In genomic region chr11:115930886-115931537, GRCh38 we compare ENCODE assay signal across 13 cellular contexts.
DNase-seq lines count a peak whose midpoint lies in the region; ATAC-seq, FAIRE-seq and TF ChIP-seq lines count a peak whose summit lies in the region.
"Had no signal": no experiment of that assay in that cellular context is flagged by ENCODE, and none has a peak within 500 bp of the region (broad histone marks: within the 10 kb centered on the region; RNA-seq: fewer than 3 reads in every experiment).

No MANE protein-coding gene starts in this region.

- no peak for FAIRE-seq in H1 (lab: Jason Lieb, UNC)
- FAIRE-seq: islet of Langerhans had no signal

- H3K4ac ChIP-seq in H1 (replicated peaks; ENCODE audit: insufficient read length, low read depth, low read length), result no peak overlapping the region

- H2BK20ac ChIP-seq in H1 (ENCODE audit: low read length), result no peak overlapping the region

- H4K8ac ChIP-seq in H1 (ENCODE audit: extremely low read depth, insufficient read depth, low read length), result no peak overlapping the region

- no peak overlapping the region for H2BK120ac ChIP-seq in H1 (replicated peaks; ENCODE audit: low read depth, low read length)

- H3K27ac ChIP-seq in BLaER1 treated with 17β-estradiol and CSF1 and Interleukin-3, amounts not matched to agents 10 nM and 100 nM, result peak overlapping the region in 9 of 11 experiments; percentile 7 to 74 (median 52); a peak in 15 of 22 replicates
- no peak overlapping the region for H3K27ac ChIP-seq in H1 (ENCODE audit: low read depth, low read length)
- no peak overlapping the region for H3K27ac ChIP-seq in tibial artery
- H3K27ac ChIP-seq: HL-60, skin epidermis had no signal

- TF ChIP-seq EP300 in H1 (IDR thresholded peaks at IDR 0.05; ENCODE audit: borderline replicate concordance in 1 of 2, low read depth in 2 of 2, low read length in 2 of 2), result no peak

- H3K14ac ChIP-seq in H1 (ENCODE audit: insufficient read length), result no peak overlapping the region

- H3K56ac ChIP-seq in H1 (replicated peaks; ENCODE audit: insufficient read length, low read depth, low read length), result no peak overlapping the region

- H3K4me3 ChIP-seq in BLaER1 treated with 17β-estradiol and CSF1 and Interleukin-3, amounts not matched to agents 10 nM and 100 nM, result peak overlapping the region in 1 of 10 experiments; percentile 3; a peak in 2 of 20 replicates
- no peak overlapping the region for H3K4me3 ChIP-seq in H1 (ENCODE audit: extremely low read depth in 1 of 4, insufficient read depth in 2 of 4, low read depth in 3 of 4, low read length in 4 of 4)
- no peak overlapping the region for H3K4me3 ChIP-seq in tibial artery
- H3K4me3 ChIP-seq: skin epidermis had no signal

- H3K9me3 Mint-ChIP-seq in activated T-cell treated with anti-CD3 and anti-CD28 coated beads, Interleukin-2, amount 50 U/mL, for 4 hours, result peaks cover 3% of the 10 kb centered on the region

- WGBS in H1 (ENCODE audit: extremely low coverage in 1 of 2, insufficient coverage in 1 of 2, insufficient read length in 1 of 2, insufficient replicate concordance in 2 of 2, low coverage in 1 of 2, low lambda C conversion rate in 2 of 2, missing lambda C conversion rate in 1 of 2), 2 experiments, result 54% methylated on average over 3 of the region's 3 CpGs; no CpG with 5 or more reads in 1 of the 2 experiments

- no peaks in the 10 kb centered on the region for H3K23me2 ChIP-seq in H1 (ENCODE audit: low read depth, low read length)

- intact Hi-C loops in tibial artery (cut with DNase I; ENCODE audit: low total_unique reads), result no loop called here

- H3K18ac ChIP-seq in H1 (ENCODE audit: extremely low read depth, low read length), result no peak overlapping the region

- H2BK5ac ChIP-seq in H1 (ENCODE audit: low read depth, low read length), result peak overlapping the region; percentile 27; the same call in 1 of the 2 replicates

- H3K36me3 Mint-ChIP-seq in activated T-cell treated with anti-CD3 and anti-CD28 coated beads, Interleukin-2, amount 50 U/mL, for 4 hours (ENCODE audit: insufficient read depth), result no peaks in the 10 kb centered on the region
- H3K36me3 Mint-ChIP-seq: activated naive CD8-positive, alpha-beta T cell treated with anti-CD3 and anti-CD28 coated beads, Interleukin-2, amount 10 ng/mL, durations not matched to agents 7 days and 5 days had no signal

- H2AK5ac ChIP-seq in H1 (ENCODE audit: low read depth, low read length), result no peak overlapping the region

- H2BK12ac ChIP-seq in H1 (ENCODE audit: low read depth, low read length), result no peak overlapping the region

- H3K79me2 ChIP-seq in H1 (ENCODE audit: control insufficient read depth in 1 of 2, insufficient read depth in 2 of 2, low read length in 2 of 2), result no peaks in the 10 kb centered on the region

- H3K4me2 ChIP-seq in BLaER1 treated with 17β-estradiol and CSF1 and Interleukin-3, amounts not matched to agents 10 nM and 100 nM, result peak overlapping the region; percentile 61 to 90 (median 77)
- no peak overlapping the region for H3K4me2 ChIP-seq in H1 (ENCODE audit: insufficient read depth in 1 of 2, low read depth in 2 of 2, low read length in 2 of 2)

- H3K79me1 ChIP-seq in H1 (ENCODE audit: low read depth, low read length), result no peaks in the 10 kb centered on the region

- TF ChIP-seq POLR2A in H1 (IDR thresholded peaks at IDR 0.05; ENCODE audit: control extremely low read depth in 1 of 2, low read depth in 2 of 2, low read length in 2 of 2), result no peak

- CTCF ChIA-PET in H1 (lab: Charles Lee; ENCODE audit: partially characterized antibody), result interaction anchor here (0.5 to 1.1 kb wide), 2 partner anchors 40 to 61 kb away, joined by 3 to 4 read pairs; no protein-coding TSS in a partner anchor

- peaks cover 24 to 43% (median 27%) of the 10 kb centered on the region in 10 experiments for H3K4me1 ChIP-seq in BLaER1 treated with 17β-estradiol and CSF1 and Interleukin-3, amounts not matched to agents 10 nM and 100 nM
- peaks cover 0 to 10% (median 4%) of the 10 kb centered on the region in 4 experiments; a peak in 4 of 7 replicates for H3K4me1 ChIP-seq in H1 (replicated peaks in 1 of 4; ENCODE audit: control insufficient read depth in 3 of 4, insufficient read depth in 4 of 4, low read length in 3 of 4)
- no peaks in the 10 kb centered on the region for H3K4me1 ChIP-seq in tibial artery

- TF ChIP-seq RAD21 in H1 (IDR thresholded peaks at IDR 0.05 in 1 of 2, conservative IDR thresholded peaks at IDR 0.05 in 1 of 2; ENCODE audit: low read depth in 2 of 2, low read length in 2 of 2), result no peak

- DNase-seq in H1 (ENCODE audit: low read depth in 1 of 2, low spot score in 2 of 2), result no peak
- DNase-seq in effector CD8-positive, alpha-beta T cell (lab: John Stamatoyannopoulos, UW), result no peak
- DNase-seq in tibial artery, result no peak
- DNase-seq in globus pallidus (ENCODE audit: low spot score), result no peak
- DNase-seq in activated T-cell treated with anti-CD3 and anti-CD28 coated beads, Interleukin-2, amount 50 U/mL, for 4 hours, result no peak
- DNase-seq: activated naive CD8-positive, alpha-beta T cell treated with anti-CD3 and anti-CD28 coated beads, Interleukin-2, amount 10 ng/mL, durations not matched to agents 7 days and 5 days had no signal

- H3K36me3 ChIP-seq in BLaER1 treated with 17β-estradiol and CSF1 and Interleukin-3, amounts not matched to agents 10 nM and 100 nM, result no peaks in the 10 kb centered on the region
- no peaks in the 10 kb centered on the region for H3K36me3 ChIP-seq in H1 (ENCODE audit: control insufficient read depth in 2 of 4, insufficient read depth in 4 of 4, low read length in 3 of 4)
- H3K36me3 ChIP-seq in tibial artery, result no peaks in the 10 kb centered on the region

- H3K9ac ChIP-seq in BLaER1 treated with 17β-estradiol and CSF1 and Interleukin-3, amounts not matched to agents 10 nM and 100 nM, result peak overlapping the region in 2 of 11 experiments; percentile 21 to 50; a peak in 2 of 22 replicates
- no peak overlapping the region for H3K9ac ChIP-seq in H1 (replicated peaks in 1 of 4; ENCODE audit: extremely low read depth in 1 of 4, low read depth in 3 of 4, low read length in 3 of 4)

- H3K27me3 ChIP-seq in BLaER1 treated with 17β-estradiol and CSF1 and Interleukin-3, amounts not matched to agents 10 nM and 100 nM, result peaks cover 0 to 48% (median 0%) of the 10 kb centered on the region in 11 experiments; a peak in 4 of 22 replicates
- H3K27me3 ChIP-seq in H1 (replicated peaks in 1 of 4; ENCODE audit: control insufficient read depth in 3 of 4, extremely low read depth in 1 of 4, insufficient read depth in 3 of 4, low read length in 3 of 4) (no peaks in the 10 kb centered on the region), tibial artery (peaks cover 0 to 4% of the 10 kb centered on the region in 2 donors)

- no peaks in the 10 kb centered on the region for H3K9me3 ChIP-seq in BLaER1 treated with 17β-estradiol and CSF1 and Interleukin-3, amounts not matched to agents 10 nM and 100 nM (replicated peaks in 1 of 11)
- H3K9me3 ChIP-seq in H1 (ENCODE audit: insufficient read depth in 2 of 2, low read depth in 1 of 2, low read length in 1 of 2) (no peaks in the 10 kb centered on the region), tibial artery (no peaks in the 10 kb centered on the region)

- H3K27me3 Mint-ChIP-seq in activated T-cell treated with anti-CD3 and anti-CD28 coated beads, Interleukin-2, amount 50 U/mL, for 4 hours (ENCODE audit: low read depth), result peaks cover 2% of the 10 kb centered on the region

- no peak overlapping the region for H4K91ac ChIP-seq in H1 (replicated peaks; ENCODE audit: insufficient read length, low read length)

- H4K5ac ChIP-seq in H1 (ENCODE audit: insufficient read length, low read depth, low read length), result no peak overlapping the region

- H2AFZ ChIP-seq in H1 (ENCODE audit: low read length), result no peak overlapping the region

- H2BK15ac ChIP-seq in H1 (ENCODE audit: low read length), result no peak overlapping the region

- no peak overlapping the region for H3K23ac ChIP-seq in H1 (ENCODE audit: insufficient read length)

- H3K4me1 Mint-ChIP-seq in activated T-cell treated with anti-CD3 and anti-CD28 coated beads, Interleukin-2, amount 50 U/mL, for 4 hours (ENCODE audit: low read depth), result no peaks in the 10 kb centered on the region
- H3K4me1 Mint-ChIP-seq: activated naive CD8-positive, alpha-beta T cell treated with anti-CD3 and anti-CD28 coated beads, Interleukin-2, amount 10 ng/mL, durations not matched to agents 7 days and 5 days had no signal

- H4K20me1 ChIP-seq in BLaER1 treated with 17β-estradiol and CSF1 and Interleukin-3, amounts not matched to agents 10 nM and 100 nM, result no peaks in the 10 kb centered on the region; a peak in 1 of 22 replicates
- H4K20me1 ChIP-seq in H1 (replicated peaks in 1 of 2; ENCODE audit: control insufficient read depth in 1 of 2, insufficient read depth in 2 of 2, low read length in 2 of 2), result no peaks in the 10 kb centered on the region

- no peak overlapping the region for H3K4me3 Mint-ChIP-seq in activated T-cell treated with anti-CD3 and anti-CD28 coated beads, Interleukin-2, amount 50 U/mL, for 4 hours
- H3K4me3 Mint-ChIP-seq: activated naive CD8-positive, alpha-beta T cell treated with anti-CD3 and anti-CD28 coated beads, Interleukin-2, amount 10 ng/mL, durations not matched to agents 7 days and 5 days; stimulated activated naive CD8-positive, alpha-beta T cell treated with anti-CD3 and anti-CD28 coated beads, Interleukin-15, Interleukin-2, amounts not matched to agents 100 ng/mL and 50 ng/mL, for 24 hours had no signal

- ATAC-seq in GM19467 (IDR thresholded peaks at IDR 0.05; ENCODE audit: unreplicated experiment) (peak; percentile 42), HG03460 (IDR thresholded peaks at IDR 0.05; ENCODE audit: unreplicated experiment) (peak; percentile 38)
- no peak for ATAC-seq in activated T-cell treated with anti-CD3 and anti-CD28 coated beads, Interleukin-2, amount 50 U/mL, for 4 hours

- no peak for TF ChIP-seq CTCF in H1 (IDR thresholded peaks at IDR 0.05; ENCODE audit: control extremely low read depth in 1 of 3, insufficient read depth in 1 of 3, low read depth in 1 of 3, low read length in 3 of 3)
- no peak for TF ChIP-seq CTCF in tibial artery (IDR thresholded peaks at IDR 0.05)

- POLR2A ChIA-PET in H1 (lab: Charles Lee; ENCODE audit: partially characterized antibody), result no interaction called here

TF ChIP-seq in H1, 55 proteins besides CTCF, POLR2A, EP300 and RAD21 (continues in another document):
- no peak for TF ChIP-seq CREB1 (IDR thresholded peaks at IDR 0.05)
- no peak for TF ChIP-seq RBBP5 (IDR thresholded peaks at IDR 0.05; ENCODE audit: borderline replicate concordance, low read depth, low read length)
- no peak for TF ChIP-seq BACH1 (IDR thresholded peaks at IDR 0.05; ENCODE audit: low read length)
- no peak for TF ChIP-seq BCL11A (IDR thresholded peaks at IDR 0.05; ENCODE audit: low read depth in 2 of 2, low read length in 2 of 2)
- no peak for TF ChIP-seq SIN3A (conservative IDR thresholded peaks at IDR 0.05 in 1 of 2, IDR thresholded peaks at IDR 0.05 in 1 of 2; ENCODE audit: low read depth in 1 of 2, low read length in 2 of 2)
- TF ChIP-seq CBX5 (IDR thresholded peaks at IDR 0.05; ENCODE audit: low read depth, low read length), result no peak
- no peak for TF ChIP-seq TEAD4 (IDR thresholded peaks at IDR 0.05; ENCODE audit: low read depth, low read length)
- no peak for TF ChIP-seq POLR2AphosphoS5 (IDR thresholded peaks at IDR 0.05; ENCODE audit: low read depth, low read length)
- no peak for TF ChIP-seq SP2 (IDR thresholded peaks at IDR 0.05; ENCODE audit: low read length)

Comparison
In these comparisons a context has a peak if more than half of its experiments do, and no peak if none do; other contexts are left out.
1. H3K27ac ChIP-seq: peak in BLaER1 treated with 17β-estradiol and CSF1 and Interleukin-3, amounts not matched to agents 10 nM and 100 nM (9 of 11); none in H1 (single experiment) and tibial artery (0 of 2).
2. H3K4me2 ChIP-seq: peak in BLaER1 treated with 17β-estradiol and CSF1 and Interleukin-3, amounts not matched to agents 10 nM and 100 nM (11 of 11); none in H1 (0 of 2).
3. ATAC-seq: peak in GM19467 (single experiment) and HG03460 (single experiment); none in activated T-cell treated with anti-CD3 and anti-CD28 coated beads, Interleukin-2, amount 50 U/mL, for 4 hours (0 of 2).